10 cellular contexts compared by ENCODE assay signal in the genomic region with DNA sequence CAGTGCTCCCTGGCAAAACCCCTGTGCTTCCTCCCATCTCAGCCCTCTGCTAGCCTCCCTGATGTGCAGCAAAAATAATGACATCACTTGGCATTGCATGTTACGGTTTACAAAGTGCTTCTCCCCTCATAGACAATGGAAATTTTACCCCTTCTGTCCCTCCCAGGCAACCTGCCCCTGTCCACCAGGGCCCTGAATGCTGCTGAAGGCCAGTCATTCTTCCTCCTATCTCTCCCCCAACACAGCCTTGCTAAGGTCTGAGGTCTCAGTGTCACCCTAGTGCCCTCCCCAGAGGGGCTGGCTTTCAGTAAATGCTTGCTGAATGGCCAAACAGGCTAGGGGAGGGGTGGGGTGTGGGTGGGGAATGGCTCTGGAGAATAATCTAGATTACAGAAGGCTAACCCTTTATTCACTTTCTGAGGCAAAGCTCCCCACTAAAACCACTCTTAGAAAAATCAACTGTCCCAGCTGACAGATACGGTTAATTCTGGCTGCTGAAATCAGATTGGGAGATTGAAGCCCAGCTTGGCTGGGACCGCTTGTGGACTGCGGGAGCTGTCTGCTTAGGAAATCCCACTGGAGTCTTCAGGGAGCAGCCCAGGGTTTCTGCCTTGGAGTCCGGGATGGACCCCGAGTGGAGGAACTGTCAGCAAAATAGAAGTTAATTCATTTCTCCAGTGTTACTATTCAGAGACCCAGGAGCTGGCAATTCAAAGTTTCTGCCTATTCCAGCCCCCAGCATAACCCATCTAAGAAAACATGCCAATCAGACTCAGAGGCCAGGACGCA. TPM values are rescaled to one million over a fixed set of nuclear protein-coding genes. Genes with fewer than 3 reads are reported as not detected.
DNase-seq lines count a peak whose midpoint lies in the region; ATAC-seq and TF ChIP-seq lines count a peak whose summit lies in the region.
"Had no signal": no experiment of that assay in that cellular context is flagged by ENCODE, and none has a peak within 500 bp of the region (broad histone marks: within the 10 kb centered on the region; RNA-seq: fewer than 3 reads in every experiment).

No MANE protein-coding gene starts in this region.

- H3K27ac ChIP-seq in right atrium auricular region = peak overlapping the region; percentile 49 to 75
- H3K27ac ChIP-seq: VCaP had no signal

- peaks cover 0 to 83% of the 10 kb centered on the region in 2 donors for H3K4me1 ChIP-seq in right atrium auricular region

- H3K4me1 Mint-ChIP-seq in activated CD8-positive, alpha-beta T cell treated with anti-CD3 and anti-CD28 coated beads, Interleukin-2, amount 10 ng/mL, durations not matched to agents 7 days and 5 days (ENCODE audit: low read depth) = peaks cover 92% of the 10 kb centered on the region

- H3K27ac Mint-ChIP-seq in activated CD8-positive, alpha-beta T cell treated with anti-CD3 and anti-CD28 coated beads, Interleukin-2, amount 10 ng/mL, durations not matched to agents 7 days and 5 days = peak overlapping the region; percentile 86

- CTCF ChIA-PET in activated CD8-positive, alpha-beta T cell treated with anti-CD3 and anti-CD28 coated beads, Interleukin-2, amount 10 ng/mL, durations not matched to agents 7 days and 5 days (lab: Charles Lee) = interaction anchor here (0.9 to 2.5 kb wide), 3 partner anchors 14 to 31 kb away, joined by 3 to 14 read pairs (median 3); no protein-coding TSS in a partner anchor

- H3K4me3 Mint-ChIP-seq in activated CD8-positive, alpha-beta T cell treated with anti-CD3 and anti-CD28 coated beads, Interleukin-2, amount 10 ng/mL, durations not matched to agents 7 days and 5 days = peak overlapping the region; percentile 51

- H3K4me3 ChIP-seq in right atrium auricular region = no peak overlapping the region

- peaks cover 33% of the 10 kb centered on the region for H3K36me3 Mint-ChIP-seq in activated CD8-positive, alpha-beta T cell treated with anti-CD3 and anti-CD28 coated beads, Interleukin-2, amount 10 ng/mL, durations not matched to agents 7 days and 5 days (ENCODE audit: low read depth)

- no peaks in the 10 kb centered on the region for H3K27me3 Mint-ChIP-seq in activated CD8-positive, alpha-beta T cell treated with anti-CD3 and anti-CD28 coated beads, Interleukin-2, amount 10 ng/mL, durations not matched to agents 7 days and 5 days (ENCODE audit: low read depth)

- H3K27me3 ChIP-seq in right atrium auricular region = no peaks in the 10 kb centered on the region

- H3K36me3 ChIP-seq in right atrium auricular region = no peaks in the 10 kb centered on the region

- no peaks in the 10 kb centered on the region for H3K9me3 ChIP-seq in right atrium auricular region

- peak; percentile 34 for ATAC-seq in activated CD8-positive, alpha-beta T cell treated with anti-CD3 and anti-CD28 coated beads, Interleukin-2, amount 10 ng/mL, durations not matched to agents 7 days and 5 days
- ATAC-seq in HG03469 (IDR thresholded peaks at IDR 0.05; ENCODE audit: unreplicated experiment) = no peak

- TF ChIP-seq CTCF in right atrium auricular region (IDR thresholded peaks at IDR 0.05) = no peak

- POLR2A ChIA-PET in activated CD8-positive, alpha-beta T cell treated with anti-CD3 and anti-CD28 coated beads, Interleukin-2, amount 10 ng/mL, durations not matched to agents 7 days and 5 days (lab: Charles Lee) = interaction anchor here (0.6 to 2.0 kb wide), 5 partner anchors 10 to 21 kb away, joined by 3 to 13 read pairs (median 6); no protein-coding TSS in a partner anchor

- no peaks in the 10 kb centered on the region for H3K9me3 Mint-ChIP-seq in activated CD8-positive, alpha-beta T cell treated with anti-CD3 and anti-CD28 coated beads, Interleukin-2, amount 10 ng/mL, durations not matched to agents 7 days and 5 days (ENCODE audit: insufficient read depth)

- DNase-seq in NK-92 treated with Interleukin-12 subunit alpha and Interleukin-12 subunit beta, amount 100 ng/mL, for 24 hours (lab: John Stamatoyannopoulos, UW) = peak; percentile 33
- DNase-seq in NK-92 (lab: John Stamatoyannopoulos, UW; ENCODE audit: unreplicated experiment) = no peak
- DNase-seq in activated CD8-positive, alpha-beta T cell treated with anti-CD3 and anti-CD28 coated beads, Interleukin-2, amount 10 ng/mL, durations not matched to agents 7 days and 5 days = peak; percentile 27
- DNase-seq in right atrium auricular region (ENCODE audit: low spot score) = no peak
- DNase-seq in stimulated activated CD8-positive, alpha-beta memory T cell treated with anti-CD3 and anti-CD28 coated beads, Interleukin-4, amount 100 ng/mL, for 48 hours = peak; percentile 37
- DNase-seq in NCI-H1694 (lab: John Stamatoyannopoulos, UW) = no peak
- no peak for DNase-seq in NCI-H2171 treated with DMSO at 0.1 percent for 48 hours (lab: John Stamatoyannopoulos, UW)
- DNase-seq: cerebellar nuclear complex had no signal

RNA-seq across cellular contexts. Expression of a gene that starts 22.9 kb away (rescaled TPM):
- 100 to 1,000 TPM; 227 TPM for total RNA-seq in activated CD8-positive, alpha-beta T cell treated with anti-CD3 and anti-CD28 coated beads, Interleukin-2, amount 10 ng/mL, durations not matched to agents 7 days and 5 days
- total RNA-seq in right atrium auricular region = 10 to 100 TPM; 60.9 to 69.2 TPM

Comparison
In these comparisons a context has a peak if more than half of its experiments do, and no peak if none do; other contexts are left out.
1. DNase-seq: peak in NK-92 treated with Interleukin-12 subunit alpha and Interleukin-12 subunit beta, amount 100 ng/mL, for 24 hours (single experiment), activated CD8-positive, alpha-beta T cell treated with anti-CD3 and anti-CD28 coated beads, Interleukin-2, amount 10 ng/mL, durations not matched to agents 7 days and 5 days (single experiment) and stimulated activated CD8-positive, alpha-beta memory T cell treated with anti-CD3 and anti-CD28 coated beads, Interleukin-4, amount 100 ng/mL, for 48 hours (single experiment); none in NK-92 (single experiment), right atrium auricular region (single experiment), NCI-H1694 (single experiment) and NCI-H2171 treated with DMSO at 0.1 percent for 48 hours (single experiment).